8 cellular contexts compared by ENCODE assay signal in genomic region chr19:4342421-4343055, GRCh38. TPM values are rescaled to one million over a fixed set of nuclear protein-coding genes. Genes with fewer than 3 reads are reported as not detected.
A peak's percentile ranks its signal among the peaks of the same experiment; 100 is the strongest.
DNase-seq lines count a peak whose midpoint lies in the region; ATAC-seq, FAIRE-seq and TF ChIP-seq lines count a peak whose summit lies in the region.

No MANE protein-coding gene starts in this region.

- H3K9me3 Mint-ChIP-seq in neural crest cell: no peaks in the 10 kb centered on the region

- H3K36me3 ChIP-seq in MM.1S (replicated peaks; ENCODE audit: insufficient read depth, low read length): no peaks in the 10 kb centered on the region
- peaks cover 2 to 18% (median 10%) of the 10 kb centered on the region in 4 donors for H3K36me3 ChIP-seq in stomach

- no peaks in the 10 kb centered on the region for H3K9me2 ChIP-seq in MM.1S (replicated peaks; ENCODE audit: insufficient read depth, low read length)

- intact Hi-C loops in stomach (cut with DNase I; ENCODE audit: low total_unique reads): no loop called here

- 0 to 2% (median 0%) methylated on average over 16 to 32 of the region's 32 CpGs for WGBS in stomach, 5 donors

- TF ChIP-seq POLR2A in stomach (IDR thresholded peaks at IDR 0.05): peak in 1 of 4 donors; percentile 79

- H3K9ac ChIP-seq in MM.1S (ENCODE audit: low read length): peak overlapping the region; percentile 61; the same call in 1 of the 2 replicates

- peaks cover 5% of the 10 kb centered on the region for H3K36me3 Mint-ChIP-seq in neural crest cell (ENCODE audit: low read depth)

- H3K4me3 Mint-ChIP-seq in neural crest cell: peak overlapping the region; percentile 89

- H2AFZ ChIP-seq in MM.1S (ENCODE audit: low read length): peak overlapping the region; percentile 90

- H3K9me3 ChIP-seq in MM.1S (replicated peaks; ENCODE audit: insufficient read depth, low read length): no peaks in the 10 kb centered on the region
- H3K9me3 ChIP-seq in stomach: no peaks in the 10 kb centered on the region

- H3K27me3 Mint-ChIP-seq in neural crest cell (ENCODE audit: low read depth): peaks cover 3% of the 10 kb centered on the region

- H3K4me2 ChIP-seq in MM.1S (ENCODE audit: low read depth, low read length): peak overlapping the region; percentile 91

- TF ChIP-seq CTCF in MM.1S (IDR thresholded peaks at IDR 0.05; ENCODE audit: low read length) (no peak), foreskin keratinocyte (conservative IDR thresholded peaks at IDR 0.05) (no peak), neural crest cell (conservative IDR thresholded peaks at IDR 0.05) (no peak), stomach (IDR thresholded peaks at IDR 0.05) (no peak)

- H3K27ac Mint-ChIP-seq in neural crest cell (ENCODE audit: unreplicated experiment): peak overlapping the region; percentile 99

- no peaks in the 10 kb centered on the region for H4K20me1 ChIP-seq in MM.1S (ENCODE audit: insufficient read depth, low read length)

- FAIRE-seq in G401.6 (lab: Jason Lieb, UNC): peak; percentile 100

- peak; percentile 100 for DNase-seq in HCEC 1CT
- DNase-seq in MM.1S: peak; percentile 100
- peak; percentile 100 for DNase-seq in SIG-M5 treated with dmso at 0.1 percent for 504 hours (lab: John Stamatoyannopoulos, UW; ENCODE audit: unreplicated experiment)
- peak; percentile 82 to 87 (median 84) for DNase-seq in activated naive CD4-positive, alpha-beta T cell (lab: John Stamatoyannopoulos, UW)
- peak; percentile 99 to 100 for DNase-seq in foreskin keratinocyte
- peak; percentile 92 for DNase-seq in neural crest cell (ENCODE audit: low read depth, low spot score)
- peak; percentile 96 for DNase-seq in stomach

- H3K27me3 ChIP-seq in MM.1S (replicated peaks; ENCODE audit: insufficient read depth, low read length) (no peaks in the 10 kb centered on the region), foreskin keratinocyte (no peaks in the 10 kb centered on the region), stomach (no peaks in the 10 kb centered on the region)

- peak; percentile 87 for ATAC-seq in foreskin keratinocyte

- H3K27ac ChIP-seq in MM.1S (ENCODE audit: low read length): peak overlapping the region; percentile 81; the same call in 1 of the 2 replicates
- H3K27ac ChIP-seq in foreskin keratinocyte: peak overlapping the region; percentile 49
- H3K27ac ChIP-seq in stomach: peak overlapping the region; percentile 95 to 96 (median 96)

- H3K4me3 ChIP-seq in MM.1S (ENCODE audit: low read length) (peak overlapping the region; percentile 67), stomach (peak overlapping the region; percentile 63 to 85 (median 76))

- no peak for TF ChIP-seq EP300 in stomach (IDR thresholded peaks at IDR 0.05)

- peaks cover 29% of the 10 kb centered on the region for H3K4me1 Mint-ChIP-seq in neural crest cell

- H3F3A ChIP-seq in MM.1S (ENCODE audit: insufficient read depth, low read length): peaks cover 5% of the 10 kb centered on the region; the same call in 1 of the 2 replicates

- H3K4me1 ChIP-seq in MM.1S (ENCODE audit: low read length) (peaks cover 12% of the 10 kb centered on the region; the same call in 1 of the 2 replicates), foreskin keratinocyte (peaks cover 3% of the 10 kb centered on the region), stomach (peaks cover 10 to 45% (median 41%) of the 10 kb centered on the region in 4 donors)

- peaks cover 6% of the 10 kb centered on the region for H3K79me2 ChIP-seq in MM.1S (ENCODE audit: low read length)

RNA-seq across cellular contexts. Expression of gene MPND, which starts 0.8 kb away (rescaled TPM):
- total RNA-seq in foreskin keratinocyte (10.0 and 10.9 TPM in 2 replicates), neural crest cell (45.3 and 45.6 TPM in 2 replicates), stomach (10 to 100 TPM in 2 of 5 donors, 1 to 10 TPM in 3; 2.2 to 24.5 (median 8.3) TPM)
- polyA plus RNA-seq in foreskin keratinocyte (15.2 and 15.5 TPM in 2 replicates), stomach (10 to 100 TPM; 20.4 to 25.0 (median 22.0) TPM)

RNA-seq across cellular contexts. Expression of gene STAP2, which starts 3.9 kb away (rescaled TPM):
- total RNA-seq in foreskin keratinocyte: 65.5 and 76.1 TPM in 2 replicates
- 75.0 and 84.2 TPM in 2 replicates for polyA plus RNA-seq in foreskin keratinocyte
- total RNA-seq in neural crest cell: 4.1 and 5.0 TPM in 2 replicates
- total RNA-seq in stomach: 100 to 1,000 TPM in 1 of 5 donors, 10 to 100 TPM in 3, not detected in 1; 20.7 to 250 (median 35.1) TPM
- polyA plus RNA-seq in stomach: 10 to 100 TPM; 32.7 to 70.8 (median 52.4) TPM

RNA-seq across cellular contexts. Expression of gene FSD1, which starts 38.1 kb away (rescaled TPM):
- 7.3 and 8.6 TPM in 2 replicates for total RNA-seq in foreskin keratinocyte
- polyA plus RNA-seq in foreskin keratinocyte: 8.4 and 10.4 TPM in 2 replicates
- 51.9 and 53.5 TPM in 2 replicates for total RNA-seq in neural crest cell
- total RNA-seq in stomach: 10 to 100 TPM in 1 of 5 donors, 1 to 10 TPM in 2, not detected in 2; 1.1 to 12.5 (median 2.3) TPM
- polyA plus RNA-seq in stomach: 1 to 10 TPM in 1 of 3 donors, under 1 TPM in 1, not detected in 1; 0.31 to 1.3 TPM

RNA-seq across cellular contexts. Expression of gene TMIGD2, which starts 40.3 kb away (rescaled TPM):
- total RNA-seq in foreskin keratinocyte (not detected in 2 replicates), neural crest cell (not detected in 2 replicates), stomach (1 to 10 TPM in 1 of 5 donors, not detected in 4; 1.1 TPM)
- polyA plus RNA-seq in foreskin keratinocyte (not detected in 2 replicates), stomach (under 1 TPM in 1 of 3 donors, not detected in 2; 0.55 TPM)

RNA-seq across cellular contexts. Expression of gene SH3GL1, which starts 57.8 kb away (rescaled TPM):
- total RNA-seq in foreskin keratinocyte: 71.9 and 74.2 TPM in 2 replicates
- polyA plus RNA-seq in foreskin keratinocyte: 85.5 and 88.1 TPM in 2 replicates
- total RNA-seq in neural crest cell: 85.9 and 95.3 TPM in 2 replicates
- total RNA-seq in stomach: 100 to 1,000 TPM in 1 of 5 donors, 10 to 100 TPM in 4; 14.8 to 111 (median 26.3) TPM
- 10 to 100 TPM; 44.9 to 48.5 (median 46.0) TPM for polyA plus RNA-seq in stomach

Comparison
In these comparisons a context has a peak if more than half of its experiments do, and no peak if none do; other contexts are left out.
1. Peak in every context shown above with its lines: DNase-seq, ATAC-seq, H3K4me3 ChIP-seq and H3K27ac ChIP-seq.